Comparison of ENCODE assay signal across 1 cellular context in genomic region chr21:44846485-44847260, GRCh38.
TF ChIP-seq lines count a peak whose summit lies in the region.

No MANE protein-coding gene starts in this region.

TF ChIP-seq in HepG2, 621 proteins besides CTCF, POLR2A, EP300 and RAD21 (continued from another document):
- TF ChIP-seq, protein P1, sequence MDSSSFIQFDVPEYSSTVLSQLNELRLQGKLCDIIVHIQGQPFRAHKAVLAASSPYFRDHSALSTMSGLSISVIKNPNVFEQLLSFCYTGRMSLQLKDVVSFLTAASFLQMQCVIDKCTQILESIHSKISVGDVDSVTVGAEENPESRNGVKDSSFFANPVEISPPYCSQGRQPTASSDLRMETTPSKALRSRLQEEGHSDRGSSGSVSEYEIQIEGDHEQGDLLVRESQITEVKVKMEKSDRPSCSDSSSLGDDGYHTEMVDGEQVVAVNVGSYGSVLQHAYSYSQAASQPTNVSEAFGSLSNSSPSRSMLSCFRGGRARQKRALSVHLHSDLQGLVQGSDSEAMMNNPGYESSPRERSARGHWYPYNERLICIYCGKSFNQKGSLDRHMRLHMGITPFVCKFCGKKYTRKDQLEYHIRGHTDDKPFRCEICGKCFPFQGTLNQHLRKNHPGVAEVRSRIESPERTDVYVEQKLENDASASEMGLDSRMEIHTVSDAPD (CRISPR knock-in tag; IDR thresholded peaks at IDR 0.05), result no peak
- TF ChIP-seq CEBPG (CRISPR knock-in tag; IDR thresholded peaks at IDR 0.05) (no peak), ZNF563 (CRISPR knock-in tag; IDR thresholded peaks at IDR 0.05) (no peak), STAT5B (CRISPR knock-in tag; IDR thresholded peaks at IDR 0.05) (0 out of 2 replicates have a peak, but pooled peaks have one; percentile 36), ZNF775 (CRISPR knock-in tag; IDR thresholded peaks at IDR 0.05; ENCODE audit: borderline replicate concordance) (no peak), ZNF501 (CRISPR knock-in tag; IDR thresholded peaks at IDR 0.05) (no peak), CSRNP1 (CRISPR knock-in tag; IDR thresholded peaks at IDR 0.05) (0 out of 2 replicates have a peak, but pooled peaks have one; percentile 4), HMG20B (CRISPR knock-in tag; conservative IDR thresholded peaks at IDR 0.05) (no peak), KDM6A (CRISPR knock-in tag; IDR thresholded peaks at IDR 0.05; ENCODE audit: low read depth) (no peak), MATR3 (CRISPR knock-in tag; IDR thresholded peaks at IDR 0.05) (no peak), DMTF1 (CRISPR knock-in tag; IDR thresholded peaks at IDR 0.05) (no peak), ZMYM3 (CRISPR knock-in tag; IDR thresholded peaks at IDR 0.05) (no peak), KLF6 (CRISPR knock-in tag; IDR thresholded peaks at IDR 0.05) (0 out of 2 replicates have a peak, but pooled peaks have one; percentile 11), ZBTB42 (CRISPR knock-in tag; IDR thresholded peaks at IDR 0.05) (no peak; the same call in 1 of the 2 replicates), ZNF3 (CRISPR knock-in tag; IDR thresholded peaks at IDR 0.05) (no peak), GTF3A (CRISPR knock-in tag; conservative IDR thresholded peaks at IDR 0.05) (no peak), GRHL1 (CRISPR knock-in tag; conservative IDR thresholded peaks at IDR 0.05) (no peak), ZNF335 (CRISPR knock-in tag; IDR thresholded peaks at IDR 0.05) (no peak), ZNF687 (CRISPR knock-in tag; IDR thresholded peaks at IDR 0.05) (peak; percentile 89), ZNF432 (CRISPR knock-in tag; IDR thresholded peaks at IDR 0.05; ENCODE audit: borderline replicate concordance) (no peak), TGIF2 (CRISPR knock-in tag; IDR thresholded peaks at IDR 0.05) (peak; percentile 89), KAT2B (IDR thresholded peaks at IDR 0.05; ENCODE audit: borderline replicate concordance, low read depth, low read length) (no peak), REL (CRISPR knock-in tag; conservative IDR thresholded peaks at IDR 0.05) (no peak), XRCC5 (optimal IDR thresholded peaks at IDR 0.05; ENCODE audit: low read length) (no peak), ZNF781 (CRISPR knock-in tag; IDR thresholded peaks at IDR 0.05; ENCODE audit: borderline replicate concordance, not compliant biosample characterization) (peak; percentile 44), KDM5A (IDR thresholded peaks at IDR 0.05; ENCODE audit: borderline replicate concordance, low read length) (no peak), NCOA1 (CRISPR knock-in tag; IDR thresholded peaks at IDR 0.05) (0 out of 2 replicates have a peak, but pooled peaks have one; percentile 31), ZNF484 (CRISPR knock-in tag; IDR thresholded peaks at IDR 0.05; ENCODE audit: borderline replicate concordance, low read depth) (no peak), KDM1A (CRISPR knock-in tag; IDR thresholded peaks at IDR 0.05) (no peak)
- TF ChIP-seq, protein P2, sequence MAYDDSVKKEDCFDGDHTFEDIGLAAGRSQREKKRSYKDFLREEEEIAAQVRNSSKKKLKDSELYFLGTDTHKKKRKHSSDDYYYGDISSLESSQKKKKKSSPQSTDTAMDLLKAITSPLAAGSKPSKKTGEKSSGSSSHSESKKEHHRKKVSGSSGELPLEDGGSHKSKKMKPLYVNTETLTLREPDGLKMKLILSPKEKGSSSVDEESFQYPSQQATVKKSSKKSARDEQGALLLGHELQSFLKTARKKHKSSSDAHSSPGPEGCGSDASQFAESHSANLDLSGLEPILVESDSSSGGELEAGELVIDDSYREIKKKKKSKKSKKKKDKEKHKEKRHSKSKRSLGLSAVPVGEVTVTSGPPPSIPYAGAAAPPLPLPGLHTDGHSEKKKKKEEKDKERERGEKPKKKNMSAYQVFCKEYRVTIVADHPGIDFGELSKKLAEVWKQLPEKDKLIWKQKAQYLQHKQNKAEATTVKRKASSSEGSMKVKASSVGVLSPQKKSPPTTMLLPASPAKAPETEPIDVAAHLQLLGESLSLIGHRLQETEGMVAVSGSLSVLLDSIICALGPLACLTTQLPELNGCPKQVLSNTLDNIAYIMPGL (CRISPR knock-in tag; IDR thresholded peaks at IDR 0.05; ENCODE audit: borderline replicate concordance in 1 of 2, low read depth in 1 of 2), result no peak
- TF ChIP-seq, protein P3, sequence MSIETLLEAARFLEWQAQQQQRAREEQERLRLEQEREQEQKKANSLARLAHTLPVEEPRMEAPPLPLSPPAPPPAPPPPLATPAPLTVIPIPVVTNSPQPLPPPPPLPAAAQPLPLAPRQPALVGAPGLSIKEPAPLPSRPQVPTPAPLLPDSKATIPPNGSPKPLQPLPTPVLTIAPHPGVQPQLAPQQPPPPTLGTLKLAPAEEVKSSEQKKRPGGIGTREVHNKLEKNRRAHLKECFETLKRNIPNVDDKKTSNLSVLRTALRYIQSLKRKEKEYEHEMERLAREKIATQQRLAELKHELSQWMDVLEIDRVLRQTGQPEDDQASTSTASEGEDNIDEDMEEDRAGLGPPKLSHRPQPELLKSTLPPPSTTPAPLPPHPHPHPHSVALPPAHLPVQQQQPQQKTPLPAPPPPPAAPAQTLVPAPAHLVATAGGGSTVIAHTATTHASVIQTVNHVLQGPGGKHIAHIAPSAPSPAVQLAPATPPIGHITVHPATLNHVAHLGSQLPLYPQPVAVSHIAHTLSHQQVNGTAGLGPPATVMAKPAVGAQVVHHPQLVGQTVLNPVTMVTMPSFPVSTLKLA (IDR thresholded peaks at IDR 0.05), result peak; percentile 33; the same call in 1 of the 2 replicates
TF ChIP-seq in HepG2: peak in this region for 97.
